1 cellular context compared by ENCODE assay signal in the genomic region with DNA sequence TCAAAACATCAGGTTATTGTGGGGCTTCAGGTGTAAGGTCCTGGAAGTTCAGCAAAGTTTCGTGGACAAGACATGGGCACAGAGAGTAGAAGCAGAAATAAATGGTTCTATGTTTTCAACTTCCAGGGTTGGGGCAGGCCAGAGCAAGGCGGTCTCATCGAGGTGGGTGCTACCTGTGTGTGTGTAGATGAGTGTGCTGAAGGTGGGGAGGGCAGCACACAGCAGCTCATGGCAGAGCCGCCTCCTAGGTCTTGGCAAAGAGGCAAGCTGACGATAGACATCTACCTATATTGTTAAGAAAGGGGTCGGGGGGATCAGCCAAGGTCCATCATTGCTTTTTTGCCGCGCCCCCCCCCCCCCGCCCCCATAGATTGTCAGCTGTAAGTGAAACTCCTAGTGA.
TF ChIP-seq lines count a peak whose summit lies in the region.

No MANE protein-coding gene starts in this region.

TF ChIP-seq in HepG2, 621 proteins besides CTCF, POLR2A, EP300 and RAD21:
- TF ChIP-seq BCLAF1 (IDR thresholded peaks at IDR 0.05): no peak
- no peak for TF ChIP-seq ZNF841 (CRISPR knock-in tag; IDR thresholded peaks at IDR 0.05; ENCODE audit: borderline replicate concordance)
- TF ChIP-seq HNF4G (IDR thresholded peaks at IDR 0.05; ENCODE audit: borderline replicate concordance, low read depth, low read length): no peak
- TF ChIP-seq HNF4G (CRISPR knock-in tag; IDR thresholded peaks at IDR 0.05; ENCODE audit: borderline replicate concordance, low read depth): no peak
- no peak for TF ChIP-seq JARID2 (CRISPR knock-in tag; IDR thresholded peaks at IDR 0.05; ENCODE audit: insufficient replicate concordance)
- TF ChIP-seq KDM3A (CRISPR knock-in tag; IDR thresholded peaks at IDR 0.05; ENCODE audit: low read depth): no peak
- TF ChIP-seq SNAI1 (CRISPR knock-in tag; IDR thresholded peaks at IDR 0.05; ENCODE audit: borderline replicate concordance): no peak
- no peak for TF ChIP-seq ZNF468 (CRISPR knock-in tag; IDR thresholded peaks at IDR 0.05)
- TF ChIP-seq, protein P1, sequence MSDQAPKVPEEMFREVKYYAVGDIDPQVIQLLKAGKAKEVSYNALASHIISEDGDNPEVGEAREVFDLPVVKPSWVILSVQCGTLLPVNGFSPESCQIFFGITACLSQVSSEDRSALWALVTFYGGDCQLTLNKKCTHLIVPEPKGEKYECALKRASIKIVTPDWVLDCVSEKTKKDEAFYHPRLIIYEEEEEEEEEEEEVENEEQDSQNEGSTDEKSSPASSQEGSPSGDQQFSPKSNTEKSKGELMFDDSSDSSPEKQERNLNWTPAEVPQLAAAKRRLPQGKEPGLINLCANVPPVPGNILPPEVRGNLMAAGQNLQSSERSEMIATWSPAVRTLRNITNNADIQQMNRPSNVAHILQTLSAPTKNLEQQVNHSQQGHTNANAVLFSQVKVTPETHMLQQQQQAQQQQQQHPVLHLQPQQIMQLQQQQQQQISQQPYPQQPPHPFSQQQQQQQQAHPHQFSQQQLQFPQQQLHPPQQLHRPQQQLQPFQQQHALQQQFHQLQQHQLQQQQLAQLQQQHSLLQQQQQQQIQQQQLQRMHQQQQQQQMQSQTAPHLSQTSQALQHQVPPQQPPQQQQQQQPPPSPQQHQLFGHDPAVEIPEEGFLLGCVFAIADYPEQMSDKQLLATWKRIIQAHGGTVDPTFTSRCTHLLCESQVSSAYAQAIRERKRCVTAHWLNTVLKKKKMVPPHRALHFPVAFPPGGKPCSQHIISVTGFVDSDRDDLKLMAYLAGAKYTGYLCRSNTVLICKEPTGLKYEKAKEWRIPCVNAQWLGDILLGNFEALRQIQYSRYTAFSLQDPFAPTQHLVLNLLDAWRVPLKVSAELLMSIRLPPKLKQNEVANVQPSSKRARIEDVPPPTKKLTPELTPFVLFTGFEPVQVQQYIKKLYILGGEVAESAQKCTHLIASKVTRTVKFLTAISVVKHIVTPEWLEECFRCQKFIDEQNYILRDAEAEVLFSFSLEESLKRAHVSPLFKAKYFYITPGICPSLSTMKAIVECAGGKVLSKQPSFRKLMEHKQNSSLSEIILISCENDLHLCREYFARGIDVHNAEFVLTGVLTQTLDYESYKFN (CRISPR knock-in tag; conservative IDR thresholded peaks at IDR 0.05): no peak
- no peak for TF ChIP-seq REL (CRISPR knock-in tag; conservative IDR thresholded peaks at IDR 0.05)
- no peak for TF ChIP-seq ISX (CRISPR knock-in tag; conservative IDR thresholded peaks at IDR 0.05)
